9 cellular contexts compared by ENCODE assay signal in the genomic region with DNA sequence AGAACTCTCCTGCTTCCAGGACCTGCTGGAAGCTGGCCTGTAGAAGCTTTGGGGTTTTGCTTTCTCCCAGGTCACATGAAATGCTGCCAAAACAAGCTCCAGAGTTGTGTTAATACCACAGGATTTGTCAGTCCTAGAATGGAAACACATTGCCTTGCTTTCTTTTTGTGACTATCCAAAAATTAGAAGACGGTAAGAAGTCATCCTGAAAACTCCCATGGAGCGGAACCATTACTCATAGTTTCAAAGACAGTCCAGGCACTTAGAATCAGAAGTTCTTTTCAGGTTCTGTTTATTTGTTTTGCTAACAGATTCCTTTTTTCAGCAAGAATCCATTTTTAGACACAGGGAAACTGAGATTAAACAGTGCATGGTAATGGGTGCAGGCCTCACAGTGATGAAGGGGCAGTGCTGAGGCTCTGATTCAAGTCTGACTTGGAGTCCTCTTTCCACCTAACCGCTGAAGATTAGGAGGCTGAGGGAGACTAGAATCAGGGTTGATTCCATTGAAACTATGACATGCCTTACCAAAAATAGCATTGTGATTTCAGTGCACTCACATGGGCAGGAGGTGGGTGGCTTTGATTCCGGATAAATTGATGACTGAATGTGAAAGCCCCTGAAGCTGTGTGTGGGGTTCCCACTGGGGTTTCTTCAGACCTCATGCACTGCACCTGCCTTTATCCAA.
DNase-seq lines count a peak whose midpoint lies in the region; ATAC-seq and TF ChIP-seq lines count a peak whose summit lies in the region.
"Had no signal": no experiment of that assay in that cellular context is flagged by ENCODE, and none has a peak within 500 bp of the region (broad histone marks: within the 10 kb centered on the region; RNA-seq: fewer than 3 reads in every experiment).

No MANE protein-coding gene starts in this region.

- TF ChIP-seq RAD21 in SK-N-SH (IDR thresholded peaks at IDR 0.05; ENCODE audit: low read length): no peak

- no peaks in the 10 kb centered on the region for H3F3A ChIP-seq in SK-N-SH (replicated peaks; ENCODE audit: insufficient read depth)

- 0 out of 2 replicates have a peak overlapping the region, but pooled peaks have one; percentile 18 for H3K4me2 ChIP-seq in SK-N-SH

- CTCF ChIA-PET in SK-N-SH (lab: Yijun Ruan, JAX): no interaction called here

- DNase-seq in SK-N-SH: no peak
- DNase-seq in foreskin keratinocyte: no peak
- DNase-seq in stimulated activated effector memory CD8-positive, alpha-beta T cell treated with anti-CD3 and anti-CD28 coated beads, Interleukin-12 subunit alpha, Interleukin-12 subunit beta, amount 100 ng/mL, for 72 hours (ENCODE audit: low spot score in 2 of 2): peak in 1 of 2 donors; percentile 50
- DNase-seq in UCSD-AML1 (lab: John Stamatoyannopoulos, UW; ENCODE audit: unreplicated experiment): no peak
- no peak for DNase-seq in NCI-H774 (lab: John Stamatoyannopoulos, UW)
- DNase-seq in activated T-helper 1 cell treated with anti-CD3 and anti-CD28 coated beads, Interleukin-12 subunit alpha, Interleukin-12 subunit beta, Interleukin-2, Interleukin-4 antibody, amounts not matched to agents 30 ng/mL and 10 ng/mL and 1 ng/mL, durations not matched to agents 14 hours and 24 hours and 36 hours (ENCODE audit: low spot score): no peak

- no peaks in the 10 kb centered on the region for H3K79me2 ChIP-seq in SK-N-SH (ENCODE audit: insufficient read depth)

- intact Hi-C loops in activated T-helper 1 cell treated with anti-CD3 and anti-CD28 coated beads, Interleukin-12 subunit alpha, Interleukin-12 subunit beta, Interleukin-2, Interleukin-4 antibody, amounts not matched to agents 30 ng/mL and 10 ng/mL and 1 ng/mL, durations not matched to agents 14 hours and 24 hours and 36 hours (cut with micrococcal nuclease): loop anchor here (2.0 kb wide), 1 partner anchor 34 kb away; no protein-coding TSS in a partner anchor

- ATAC-seq in SK-N-SH treated with all-trans-retinoic acid at 6 μM for 48 hours (no peak), HG03159 (IDR thresholded peaks at IDR 0.05; ENCODE audit: unreplicated experiment) (peak; percentile 44), foreskin keratinocyte (peak; percentile 9)
- ATAC-seq in stimulated activated effector memory CD8-positive, alpha-beta T cell treated with anti-CD3 and anti-CD28 coated beads, Interleukin-12 subunit alpha, Interleukin-12 subunit beta, amount 100 ng/mL, for 72 hours: peak; percentile 86

- H2AFZ ChIP-seq in SK-N-SH (ENCODE audit: low read depth): no peak overlapping the region

- WGBS in SK-N-SH (ENCODE audit: low lambda C conversion rate): 92% methylated on average over 4 of the region's 4 CpGs

- no peaks in the 10 kb centered on the region for H3K9me2 ChIP-seq in SK-N-SH

- peaks cover 0 to 15% of the 10 kb centered on the region in 2 experiments; a peak in 2 of 4 replicates for H3K4me1 ChIP-seq in SK-N-SH (ENCODE audit: control insufficient read depth in 1 of 2, insufficient read depth in 2 of 2, low read depth in 1 of 2, low read length in 1 of 2)
- peaks cover 10% of the 10 kb centered on the region for H3K4me1 ChIP-seq in foreskin keratinocyte

- no peak overlapping the region for H3K4me3 Mint-ChIP-seq in stimulated activated effector memory CD8-positive, alpha-beta T cell treated with anti-CD3 and anti-CD28 coated beads, Interleukin-12 subunit alpha, Interleukin-12 subunit beta, amount 100 ng/mL, for 72 hours
- H3K4me3 Mint-ChIP-seq in activated T-helper 1 cell treated with anti-CD3 and anti-CD28 coated beads, Interleukin-12 subunit alpha, Interleukin-12 subunit beta, Interleukin-2, Interleukin-4 antibody, amounts not matched to agents 30 ng/mL and 10 ng/mL and 1 ng/mL, durations not matched to agents 14 hours and 24 hours and 36 hours: no peak overlapping the region

- TF ChIP-seq EP300 in SK-N-SH (IDR thresholded peaks at IDR 0.05; ENCODE audit: borderline replicate concordance in 1 of 2, low read depth in 1 of 2, low read length in 1 of 2): no peak

- peaks cover 0 to 3% of the 10 kb centered on the region in 2 experiments for H3K36me3 ChIP-seq in SK-N-SH (replicated peaks in 1 of 2; ENCODE audit: control insufficient read depth in 1 of 2, insufficient read depth in 2 of 2, low read length in 1 of 2)

- no peaks in the 10 kb centered on the region for H4K20me1 ChIP-seq in SK-N-SH (ENCODE audit: insufficient read depth)

- H3K9me3 ChIP-seq in SK-N-SH: no peaks in the 10 kb centered on the region

- H3K36me3 Mint-ChIP-seq in stimulated activated effector memory CD8-positive, alpha-beta T cell treated with anti-CD3 and anti-CD28 coated beads, Interleukin-12 subunit alpha, Interleukin-12 subunit beta, amount 100 ng/mL, for 72 hours: no peaks in the 10 kb centered on the region
- no peaks in the 10 kb centered on the region for H3K36me3 Mint-ChIP-seq in activated T-helper 1 cell treated with anti-CD3 and anti-CD28 coated beads, Interleukin-12 subunit alpha, Interleukin-12 subunit beta, Interleukin-2, Interleukin-4 antibody, amounts not matched to agents 30 ng/mL and 10 ng/mL and 1 ng/mL, durations not matched to agents 14 hours and 24 hours and 36 hours (ENCODE audit: low read depth)

- H3K27ac Mint-ChIP-seq in stimulated activated effector memory CD8-positive, alpha-beta T cell treated with anti-CD3 and anti-CD28 coated beads, Interleukin-12 subunit alpha, Interleukin-12 subunit beta, amount 100 ng/mL, for 72 hours: no peak overlapping the region
- H3K27ac Mint-ChIP-seq in activated T-helper 1 cell treated with anti-CD3 and anti-CD28 coated beads, Interleukin-12 subunit alpha, Interleukin-12 subunit beta, Interleukin-2, Interleukin-4 antibody, amounts not matched to agents 30 ng/mL and 10 ng/mL and 1 ng/mL, durations not matched to agents 14 hours and 24 hours and 36 hours: no peak overlapping the region

- H3K27me3 ChIP-seq in SK-N-SH (ENCODE audit: insufficient read depth) (no peaks in the 10 kb centered on the region), foreskin keratinocyte (no peaks in the 10 kb centered on the region)

- H3K27ac ChIP-seq in SK-N-SH (ENCODE audit: low read depth in 2 of 2, low read length in 1 of 2): peak overlapping the region in 1 of 2 experiments; percentile 31; a peak in 1 of 4 replicates
- no peak overlapping the region for H3K27ac ChIP-seq in foreskin keratinocyte
- H3K27ac ChIP-seq: 22Rv1 had no signal

- H3K27me3 Mint-ChIP-seq in activated T-helper 1 cell treated with anti-CD3 and anti-CD28 coated beads, Interleukin-12 subunit alpha, Interleukin-12 subunit beta, Interleukin-2, Interleukin-4 antibody, amounts not matched to agents 30 ng/mL and 10 ng/mL and 1 ng/mL, durations not matched to agents 14 hours and 24 hours and 36 hours (ENCODE audit: insufficient read depth): peaks cover 4% of the 10 kb centered on the region

- TF ChIP-seq CTCF in SK-N-SH (IDR thresholded peaks at IDR 0.05) (no peak), foreskin keratinocyte (conservative IDR thresholded peaks at IDR 0.05) (no peak)

- H3K4me3 ChIP-seq in SK-N-SH (ENCODE audit: low read depth in 2 of 2, low read length in 1 of 2): no peak overlapping the region

- H3K9me3 Mint-ChIP-seq in stimulated activated effector memory CD8-positive, alpha-beta T cell treated with anti-CD3 and anti-CD28 coated beads, Interleukin-12 subunit alpha, Interleukin-12 subunit beta, amount 100 ng/mL, for 72 hours: no peaks in the 10 kb centered on the region
- no peaks in the 10 kb centered on the region for H3K9me3 Mint-ChIP-seq in activated T-helper 1 cell treated with anti-CD3 and anti-CD28 coated beads, Interleukin-12 subunit alpha, Interleukin-12 subunit beta, Interleukin-2, Interleukin-4 antibody, amounts not matched to agents 30 ng/mL and 10 ng/mL and 1 ng/mL, durations not matched to agents 14 hours and 24 hours and 36 hours

- POLR2A ChIA-PET in SK-N-SH (lab: Yijun Ruan, JAX): no interaction called here

- H3K9ac ChIP-seq in SK-N-SH: no peak overlapping the region

- peaks cover 15% of the 10 kb centered on the region for H3K4me1 Mint-ChIP-seq in stimulated activated effector memory CD8-positive, alpha-beta T cell treated with anti-CD3 and anti-CD28 coated beads, Interleukin-12 subunit alpha, Interleukin-12 subunit beta, amount 100 ng/mL, for 72 hours
- no peaks in the 10 kb centered on the region for H3K4me1 Mint-ChIP-seq in activated T-helper 1 cell treated with anti-CD3 and anti-CD28 coated beads, Interleukin-12 subunit alpha, Interleukin-12 subunit beta, Interleukin-2, Interleukin-4 antibody, amounts not matched to agents 30 ng/mL and 10 ng/mL and 1 ng/mL, durations not matched to agents 14 hours and 24 hours and 36 hours (ENCODE audit: low read depth)

TF ChIP-seq in SK-N-SH, 30 proteins besides CTCF, POLR2A, EP300 and RAD21 (continues in another document):
- TF ChIP-seq, protein P1, sequence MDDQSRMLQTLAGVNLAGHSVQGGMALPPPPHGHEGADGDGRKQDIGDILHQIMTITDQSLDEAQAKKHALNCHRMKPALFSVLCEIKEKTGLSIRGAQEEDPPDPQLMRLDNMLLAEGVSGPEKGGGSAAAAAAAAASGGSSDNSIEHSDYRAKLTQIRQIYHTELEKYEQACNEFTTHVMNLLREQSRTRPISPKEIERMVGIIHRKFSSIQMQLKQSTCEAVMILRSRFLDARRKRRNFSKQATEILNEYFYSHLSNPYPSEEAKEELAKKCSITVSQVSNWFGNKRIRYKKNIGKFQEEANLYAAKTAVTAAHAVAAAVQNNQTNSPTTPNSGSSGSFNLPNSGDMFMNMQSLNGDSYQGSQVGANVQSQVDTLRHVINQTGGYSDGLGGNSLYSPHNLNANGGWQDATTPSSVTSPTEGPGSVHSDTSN (IDR thresholded peaks at IDR 0.05): no peak
- TF ChIP-seq RXRA (IDR thresholded peaks at IDR 0.05; ENCODE audit: borderline replicate concordance, low read depth): no peak
- TF ChIP-seq FOXM1 (IDR thresholded peaks at IDR 0.05; ENCODE audit: low read depth): no peak
- TF ChIP-seq GABPA (IDR thresholded peaks at IDR 0.05; ENCODE audit: low read depth): no peak

TF ChIP-seq in SK-N-SH treated with all-trans-retinoic acid at 6 μM for 48 hours, 23 proteins besides CTCF, POLR2A, EP300 and RAD21:
- TF ChIP-seq SNAI2 (CRISPR knock-in tag; IDR thresholded peaks at IDR 0.05) (no peak), ZNF70 (CRISPR knock-in tag; IDR thresholded peaks at IDR 0.05) (no peak), TOX (CRISPR knock-in tag; IDR thresholded peaks at IDR 0.05; ENCODE audit: borderline replicate concordance) (no peak)
